In the genomic region with DNA sequence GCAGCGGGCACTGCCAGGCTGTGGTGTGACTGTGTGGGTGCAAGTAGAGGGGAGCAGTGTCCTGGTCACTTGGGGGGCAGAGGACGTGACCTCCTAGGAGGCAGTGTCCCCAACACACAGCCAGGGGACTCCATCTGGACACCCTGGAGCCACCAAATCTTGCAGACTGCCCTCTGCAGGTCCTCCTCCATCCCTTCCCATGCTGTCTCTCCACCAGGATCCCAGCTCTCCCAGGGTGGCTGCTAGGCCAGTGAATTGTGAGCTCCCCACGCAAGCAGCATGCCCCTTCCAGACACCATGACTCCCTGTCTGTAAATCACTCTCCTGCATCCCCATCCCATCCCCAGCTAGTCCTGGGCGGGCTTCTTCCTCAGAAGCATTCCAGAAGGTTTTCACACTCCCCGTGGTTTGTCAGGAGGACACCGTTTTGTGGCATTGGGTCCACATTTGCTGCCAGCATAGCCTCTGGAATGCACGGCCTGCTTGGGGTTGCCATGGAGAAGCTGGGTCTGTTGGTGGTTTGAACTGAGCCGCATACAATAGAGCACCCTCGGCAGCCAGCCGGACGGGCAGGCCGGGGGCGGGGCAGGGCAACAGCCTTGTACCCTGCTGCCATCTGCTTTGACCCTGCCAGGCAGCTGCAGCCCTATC, we compare ENCODE assay signal across 8 cellular contexts.
DNase-seq lines count a peak whose midpoint lies in the region; ATAC-seq and TF ChIP-seq lines count a peak whose summit lies in the region.

No MANE protein-coding gene starts in this region.

- H3K9me3 Mint-ChIP-seq in type B pancreatic cell = no peaks in the 10 kb centered on the region

- no peak overlapping the region for H3K4me3 ChIP-seq in adipocyte (ENCODE audit: low read length)

- peaks cover 58% of the 10 kb centered on the region for H3K4me1 Mint-ChIP-seq in type B pancreatic cell (ENCODE audit: unreplicated experiment)

- no peak overlapping the region for H3K27ac Mint-ChIP-seq in type B pancreatic cell

- ATAC-seq in GM21825 (IDR thresholded peaks at IDR 0.05; ENCODE audit: unreplicated experiment) (no peak), HG03378 (IDR thresholded peaks at IDR 0.05; ENCODE audit: unreplicated experiment) (no peak)

- no peaks in the 10 kb centered on the region for H3K9me3 ChIP-seq in adipocyte (ENCODE audit: control insufficient read depth, low read length)

- H3K9ac ChIP-seq in adipocyte (ENCODE audit: low read length) = no peak overlapping the region

- H3K27me3 Mint-ChIP-seq in type B pancreatic cell = no peaks in the 10 kb centered on the region

- no peaks in the 10 kb centered on the region for H3K4me1 ChIP-seq in adipocyte (ENCODE audit: control insufficient read depth, insufficient read depth, low read length)

- no peak overlapping the region for H3K4me3 Mint-ChIP-seq in type B pancreatic cell

- peaks cover 2% of the 10 kb centered on the region for H3K36me3 Mint-ChIP-seq in type B pancreatic cell

- TF ChIP-seq CTCF in type B pancreatic cell (conservative IDR thresholded peaks at IDR 0.05) = no peak

- DNase-seq in LHCN-M2 (ENCODE audit: low read depth) (peak; percentile 95), adipocyte (ENCODE audit: low read depth) (peak; percentile 44), hypothalamus (lab: John Stamatoyannopoulos, UW) (peak in 36 of 51 donors; percentile 9 to 79 (median 44)), stromal cell of bone marrow (ENCODE audit: low read depth) (peak; percentile 38), type B pancreatic cell (ENCODE audit: extremely low spot score, unreplicated experiment) (no peak), GDM1 (lab: John Stamatoyannopoulos, UW) (no peak)

- no peaks in the 10 kb centered on the region for H3K27me3 ChIP-seq in adipocyte (replicated peaks; ENCODE audit: control insufficient read depth, insufficient read depth, low read length)

- no peaks in the 10 kb centered on the region for H3K36me3 ChIP-seq in adipocyte (ENCODE audit: control insufficient read depth, insufficient read depth, low read length, severe bottlenecking)

Comparison
In these comparisons a context has a peak if more than half of its experiments do, and no peak if none do; other contexts are left out.
1. DNase-seq: peak in LHCN-M2 (single experiment), adipocyte (single experiment), hypothalamus (36 of 51) and stromal cell of bone marrow (single experiment); none in type B pancreatic cell (single experiment) and GDM1 (single experiment).